ENCODE assay signal across 8 cellular contexts in the genomic region with DNA sequence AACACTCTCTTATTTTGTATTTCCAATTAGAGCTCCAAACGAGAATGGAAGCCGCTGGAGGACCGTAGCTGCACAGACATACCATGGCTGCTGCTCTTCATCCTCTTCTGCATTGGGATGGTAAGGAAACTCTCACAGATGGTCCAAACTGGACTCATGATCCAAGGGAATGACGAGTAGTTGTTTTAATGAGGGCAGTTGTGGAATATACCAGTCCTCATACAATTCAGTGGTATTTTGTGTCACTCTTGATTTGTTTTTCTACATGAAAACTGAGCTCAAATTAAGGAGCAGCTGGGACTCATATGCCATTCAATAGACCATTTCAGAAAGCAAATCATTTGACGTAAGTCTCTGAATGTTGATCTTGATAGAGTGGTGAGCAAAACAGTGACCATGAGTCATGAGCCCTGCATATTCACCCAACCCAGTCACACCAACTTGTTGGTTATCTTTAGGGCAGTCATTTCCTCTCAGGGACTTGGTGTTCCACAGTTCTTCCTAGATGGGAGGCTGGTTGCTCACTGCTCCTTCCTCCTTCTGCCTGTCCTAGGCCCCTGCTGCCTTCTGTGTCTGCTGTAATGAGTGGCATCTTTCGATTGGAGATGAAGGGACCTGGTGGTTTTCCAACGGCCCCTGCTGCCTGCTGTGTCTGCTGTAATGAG. TPM values are rescaled to one million over a fixed set of nuclear protein-coding genes. Genes with fewer than 3 reads are reported as not detected.
DNase-seq lines count a peak whose midpoint lies in the region; ATAC-seq and TF ChIP-seq lines count a peak whose summit lies in the region.

No MANE protein-coding gene starts in this region.

- no peak for TF ChIP-seq CTCF in fibroblast of pulmonary artery (IDR thresholded peaks at IDR 0.05; ENCODE audit: low read length, missing control alignments)

- DNase-seq in H4 (ENCODE audit: low spot score) (peak; percentile 88), SK-MEL-5 (ENCODE audit: low read depth, low spot score) (peak; percentile 99), fibroblast of pulmonary artery (ENCODE audit: low read depth) (peak; percentile 99), skeletal muscle cell (ENCODE audit: low read depth) (peak; percentile 96), iPS-NIHi11 (ENCODE audit: low spot score) (no peak), NCI-H2227 treated with DMSO at 0.1 percent for 48 hours (lab: John Stamatoyannopoulos, UW) (no peak), DMS 273 treated with DMSO at 0.1 percent for 48 hours (lab: John Stamatoyannopoulos, UW) (no peak)

- H3K4me3 ChIP-seq in fibroblast of pulmonary artery (replicated peaks; ENCODE audit: low read depth, low read length) (no peak overlapping the region), skeletal muscle cell (ENCODE audit: low read depth, low read length) (no peak overlapping the region)

- in situ Hi-C loops in SK-MEL-5 (cut with HindIII; ENCODE audit: low pct_unique_long_range_greater_than_20kb, low sequenced_read_pairs): no loop called here

- ATAC-seq in HG02588 (IDR thresholded peaks at IDR 0.05; ENCODE audit: unreplicated experiment): no peak

RNA-seq across cellular contexts. Expression of a gene that starts 54.9 kb away (rescaled TPM):
- 31.9 and 35.4 TPM in 2 replicates for total RNA-seq in H4 (2014; rRNA removed; shearing (Covaris generic))
- total RNA-seq in SK-MEL-5 (2014; rRNA removed; shearing (Covaris generic)): 140 and 141 TPM in 2 replicates
- 76.3 and 114 TPM in 2 replicates for polyA plus RNA-seq in SK-MEL-5 (2015; cell fraction: cytosol; rRNA removed)
- polyA plus RNA-seq in SK-MEL-5 (2015; cell fraction: nucleus; rRNA removed): 29.4 and 38.9 TPM in 2 replicates

Comparison
In these comparisons a context has a peak if more than half of its experiments do, and no peak if none do; other contexts are left out.
1. DNase-seq: peak in H4 (single experiment), SK-MEL-5 (single experiment), fibroblast of pulmonary artery (single experiment) and skeletal muscle cell (single experiment); none in iPS-NIHi11 (single experiment), NCI-H2227 treated with DMSO at 0.1 percent for 48 hours (single experiment) and DMS 273 treated with DMSO at 0.1 percent for 48 hours (single experiment).